11 cellular contexts compared by ENCODE assay signal in the genomic region with DNA sequence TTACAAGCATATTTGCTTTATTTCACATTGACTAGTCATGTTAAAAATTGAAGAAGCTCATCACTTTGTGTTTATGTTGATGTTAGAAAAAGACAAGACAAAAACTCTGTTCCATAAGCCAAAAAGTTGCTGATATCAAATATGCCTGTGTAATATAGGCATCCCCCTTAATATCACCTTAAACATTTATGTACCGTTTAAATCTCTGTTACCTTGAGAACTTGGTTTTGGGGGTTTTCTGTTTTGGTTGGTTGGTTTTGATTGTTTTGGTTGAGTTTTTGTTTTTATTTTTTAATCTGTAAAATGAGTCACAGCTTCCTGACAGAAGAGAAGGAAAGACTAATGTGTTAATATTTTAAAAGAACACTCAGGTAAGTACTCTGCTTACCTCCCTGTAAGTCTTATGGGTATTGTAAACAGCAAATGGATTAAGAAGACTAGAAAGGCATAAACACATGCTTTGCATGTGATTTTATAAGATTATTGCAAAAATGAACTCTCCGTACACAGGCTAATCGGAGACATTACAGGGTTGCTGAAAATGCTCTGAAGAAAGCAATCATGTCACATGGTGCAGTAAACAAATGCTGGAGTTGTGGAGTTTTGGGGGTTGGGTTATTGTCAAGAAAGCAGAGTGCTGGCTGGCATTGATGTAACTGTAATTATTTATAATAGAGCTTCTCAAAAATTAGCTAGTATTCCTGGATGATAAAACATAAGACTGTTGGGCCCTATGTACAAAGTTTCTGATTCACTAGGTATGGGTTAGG.
DNase-seq lines count a peak whose midpoint lies in the region; ATAC-seq and TF ChIP-seq lines count a peak whose summit lies in the region.
"Had no signal": no experiment of that assay in that cellular context is flagged by ENCODE, and none has a peak within 500 bp of the region (broad histone marks: within the 10 kb centered on the region; RNA-seq: fewer than 3 reads in every experiment).

No MANE protein-coding gene starts in this region.

- ATAC-seq in Right ventricle myocardium superior (ENCODE audit: poor library complexity), result peak; percentile 24
- peak; percentile 70 for ATAC-seq in upper lobe of right lung
- no peak for ATAC-seq in HG03565 (IDR thresholded peaks at IDR 0.05; ENCODE audit: unreplicated experiment)

- peaks cover 0 to 20% (median 5%) of the 10 kb centered on the region in 4 donors for H3K4me1 ChIP-seq in Peyer's patch
- peaks cover 48% of the 10 kb centered on the region for H3K4me1 ChIP-seq in upper lobe of right lung

- peak in 1 of 2 donors; percentile 26 for TF ChIP-seq POLR2A in Peyer's patch (IDR thresholded peaks at IDR 0.05)

- intact Hi-C loops in Right ventricle myocardium superior (cut with DNase I) (no loop called here), cardiac septum (cut with DNase I) (no loop called here), upper lobe of right lung (cut with DNase I) (no loop called here)

- H3K27me3 ChIP-seq in Peyer's patch, result no peaks in the 10 kb centered on the region
- no peaks in the 10 kb centered on the region for H3K27me3 ChIP-seq in layer of hippocampus (ENCODE audit: control insufficient read depth, insufficient read depth, low read length)
- no peaks in the 10 kb centered on the region for H3K27me3 ChIP-seq in upper lobe of right lung

- DNase-seq in Right ventricle myocardium superior (no peak), cardiac septum (ENCODE audit: low spot score) (no peak), Peyer's patch (peak in 1 of 3 donors; percentile 29), upper lobe of right lung (no peak), SW 1271 (lab: John Stamatoyannopoulos, UW) (no peak)
- no peak for DNase-seq in activated effector memory CD4-positive, alpha-beta T cell treated with Interleukin-2 at 50 U/mL for 16 hours
- DNase-seq: GOT3, NCI-H146 had no signal

- H3K4me3 ChIP-seq in Peyer's patch (peak overlapping the region in 1 of 4 donors; percentile 8), upper lobe of right lung (peak overlapping the region; percentile 9)

- H3K27ac ChIP-seq in Peyer's patch (peak overlapping the region; percentile 74 to 84 (median 78)), layer of hippocampus (ENCODE audit: low read depth, low read length) (peak overlapping the region; percentile 8), upper lobe of right lung (peak overlapping the region; percentile 82)
- H3K27ac ChIP-seq: VCaP had no signal

- TF ChIP-seq CTCF in Peyer's patch (IDR thresholded peaks at IDR 0.05) (no peak), upper lobe of right lung (IDR thresholded peaks at IDR 0.05) (no peak)

- H3K36me3 ChIP-seq in Peyer's patch, result no peaks in the 10 kb centered on the region
- H3K36me3 ChIP-seq in upper lobe of right lung, result no peaks in the 10 kb centered on the region

- H3K9me3 ChIP-seq in Peyer's patch (no peaks in the 10 kb centered on the region), upper lobe of right lung (no peaks in the 10 kb centered on the region)

Comparison
In these comparisons a context has a peak if more than half of its experiments do, and no peak if none do; other contexts are left out.
1. H3K27ac ChIP-seq: peak in every context shown above with its lines; median percentile 82 in upper lobe of right lung; 78 in Peyer's patch; 8 in layer of hippocampus.